ENCODE assay signal across 21 cellular contexts in the genomic region with DNA sequence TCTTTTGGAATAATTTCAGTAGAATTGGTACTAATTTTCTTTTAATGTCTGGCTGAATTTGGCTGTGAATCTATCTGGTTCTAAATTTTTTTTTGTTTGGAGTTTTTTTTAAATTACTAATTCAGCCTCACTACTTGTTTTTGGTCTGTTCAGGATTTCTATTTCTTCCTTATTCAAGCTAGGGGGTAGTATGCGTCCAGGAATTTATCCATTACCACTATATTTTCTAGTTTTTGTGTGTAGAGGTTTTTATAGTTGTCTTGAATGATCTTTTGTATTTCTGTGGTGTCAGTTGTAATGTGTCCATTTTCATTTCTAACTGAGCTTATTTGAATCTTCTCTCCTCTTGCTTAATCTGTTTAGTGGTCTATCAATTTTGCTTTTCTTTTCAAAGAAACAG. TPM values are rescaled to one million over a fixed set of nuclear protein-coding genes. Genes with fewer than 3 reads are reported as not detected.
"Had no signal": no experiment of that assay in that cellular context is flagged by ENCODE, and none has a peak within 500 bp of the region (broad histone marks: within the 10 kb centered on the region; RNA-seq: fewer than 3 reads in every experiment).

No MANE protein-coding gene starts in this region.

- H3K9ac ChIP-seq: KMS-11 had no signal

- H3K4me2 ChIP-seq: KMS-11 had no signal

- ATAC-seq: K562, Panc1, PC-3 had no signal

- H3K27ac ChIP-seq: KMS-11, RWPE1 had no signal

- FAIRE-seq: K562 had no signal

- DNase-seq: Kasumi-1, MM.1S, NCI-H1092 treated with DMSO at 0.1 percent for 48 hours, NCI-H1436, NCI-H187, NCI-H2029, NCI-H2081 treated with DMSO at 0.1 percent for 48 hours, NCI-H2171, NCI-H226, NCI-H446, NCI-H510A, NCI-H524 treated with DMSO at 0.1 percent for 48 hours, NCI-H69, NCI-H774, PC-3, SHP77 had no signal

- H3K4me3 ChIP-seq: K562 had no signal

RNA-seq across cellular contexts. Expression of a gene that starts 48.9 kb away (rescaled TPM):
- total RNA-seq: M059J had no signal
